Comparison of ENCODE assay signal across 8 cellular contexts in genomic region chr9:100505564-100506159, GRCh38. TPM values are rescaled to one million over a fixed set of nuclear protein-coding genes. Genes with fewer than 3 reads are reported as not detected.
DNase-seq lines count a peak whose midpoint lies in the region; ATAC-seq, FAIRE-seq and TF ChIP-seq lines count a peak whose summit lies in the region.

No MANE protein-coding gene starts in this region.

- no peaks in the 10 kb centered on the region; the same call in 1 of the 2 replicates for H3K36me3 ChIP-seq in BE2C

- TF ChIP-seq CTCF in BE2C (IDR thresholded peaks at IDR 0.05; ENCODE audit: low read depth, low read length) = peak; percentile 91

- H3K9me3 ChIP-seq in BE2C = 0 out of 2 replicates have a peak, but pooled peaks cover 3% of the 10 kb centered on the region

- no peak overlapping the region for H3K4me3 ChIP-seq in BE2C (ENCODE audit: low read depth, low read length)

- peak; percentile 86 for DNase-seq in BE2C
- DNase-seq in GM18507 (ENCODE audit: extremely low spot score, insufficient read length, low read depth) = no peak
- peak; percentile 83 for DNase-seq in HT-29 (ENCODE audit: low spot score)
- peak; percentile 16 for DNase-seq in central memory CD4-positive, alpha-beta T cell
- peak; percentile 75 to 76 for DNase-seq in lung microvascular endothelial cell (ENCODE audit: low read depth in 2 of 2)
- peak; percentile 6 to 10 for DNase-seq in stimulated activated CD8-positive, alpha-beta memory T cell treated with anti-CD3 and anti-CD28 coated beads, Interleukin-7, amount 100 ng/mL, for 4 hours (ENCODE audit: low read depth in 2 of 2)

- ATAC-seq in HG03439 (IDR thresholded peaks at IDR 0.05; ENCODE audit: unreplicated experiment) = no peak

- H3K4me1 ChIP-seq in BE2C = no peaks in the 10 kb centered on the region

- H3K27me3 ChIP-seq in BE2C = no peaks in the 10 kb centered on the region

- peak; percentile 80 for FAIRE-seq in GM18507 (lab: Jason Lieb, UNC)
- peak; percentile 66 for FAIRE-seq in TTC549 (lab: Jason Lieb, UNC)

RNA-seq across cellular contexts. Expression of gene TMEFF1, which starts 32.7 kb away (rescaled TPM):
- polyA plus RNA-seq in BE2C (2012; ENCODE audit: insufficient read depth, insufficient read length, low read depth) = 0.63 TPM
- not detected in 2 replicates for total RNA-seq in HT-29 (2014; rRNA removed; shearing (Covaris generic))
- total RNA-seq in lung microvascular endothelial cell = 10.5 and 11.5 TPM in 2 replicates

Comparison
In these comparisons a context has a peak if more than half of its experiments do, and no peak if none do; other contexts are left out.
1. RNA of gene TMEFF1, which starts 32.7 kb away (total RNA-seq): 10.5 to 11.5 TPM in lung microvascular endothelial cell; not detected in HT-29; every median in the first group is over 10 times any median in the second.